ENCODE assay signal across 1 cellular context in the genomic region with DNA sequence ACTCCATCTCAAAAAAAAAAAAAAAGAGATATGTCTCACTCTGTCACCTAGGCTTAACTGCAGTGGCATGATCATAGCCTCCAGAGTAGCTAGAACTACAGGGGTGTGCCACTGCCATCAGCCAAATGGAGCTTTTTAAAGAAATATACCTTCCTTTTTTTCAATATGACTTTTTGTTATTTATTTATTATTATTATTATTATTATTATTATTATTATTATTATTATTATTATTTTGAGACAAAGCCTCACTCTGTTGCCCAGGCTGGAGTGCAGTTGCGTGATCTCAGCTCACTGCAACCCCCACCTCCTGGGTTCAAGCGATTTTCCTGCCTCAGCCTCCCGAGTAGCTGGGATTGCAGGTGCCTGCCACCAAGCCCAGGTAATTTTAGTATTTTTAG. TPM values are rescaled to one million over a fixed set of nuclear protein-coding genes. Genes with fewer than 3 reads are reported as not detected.
DNase-seq lines count a peak whose midpoint lies in the region; ATAC-seq and TF ChIP-seq lines count a peak whose summit lies in the region.
"Not testable (repeated sequence)": the region's sequence is repeated elsewhere in the genome, so short reads cannot be mapped to it uniquely, and the experiment has no call there.

No MANE protein-coding gene starts in this region.

- H3K4me3 Mint-ChIP-seq in WTC11, result not testable (repeated sequence)

- CTCF ChIA-PET in WTC11 (lab: Charles Lee), result not testable (repeated sequence)

- ATAC-seq in WTC11, result not testable (repeated sequence)

- H3K27me3 Mint-ChIP-seq in WTC11 (ENCODE audit: low read depth), result not testable (repeated sequence)

- POLR2A ChIA-PET in WTC11 (lab: Charles Lee), result not testable (repeated sequence)

- H3K27ac Mint-ChIP-seq in WTC11, result not testable (repeated sequence)

- peaks cover 42% of the 10 kb centered on the region for H3K9me3 Mint-ChIP-seq in WTC11

- peaks cover 34% of the 10 kb centered on the region for H3K36me3 Mint-ChIP-seq in WTC11

- DNase-seq in WTC11 (ENCODE audit: low spot score), result not testable (repeated sequence)

- H3K4me1 Mint-ChIP-seq in WTC11, result not testable (repeated sequence)

- not testable (repeated sequence) for TF ChIP-seq CTCF in WTC11 (IDR thresholded peaks at IDR 0.05)

TF ChIP-seq in WTC11, 78 proteins besides CTCF, POLR2A, EP300 and RAD21:
- peak; percentile 90 for TF ChIP-seq HMGA2 (CRISPR knock-in tag; IDR thresholded peaks at IDR 0.05)

RNA-seq across cellular contexts. Expression of a gene that starts 37.3 kb away (rescaled TPM):
- total RNA-seq in WTC11 (2021), result 3.3 to 6.8 TPM (median 6.6 TPM) in 3 replicates

RNA-seq across cellular contexts. Expression of a gene that starts 37.9 kb away (rescaled TPM):
- total RNA-seq in WTC11 (2021), result 130 to 146 TPM (median 144 TPM) in 3 replicates
